ENCODE assay signal across 11 cellular contexts in genomic region chr2:3168230-3168891, GRCh38.
DNase-seq lines count a peak whose midpoint lies in the region; ATAC-seq and TF ChIP-seq lines count a peak whose summit lies in the region.
"Had no signal": no experiment of that assay in that cellular context is flagged by ENCODE, and none has a peak within 500 bp of the region (broad histone marks: within the 10 kb centered on the region; RNA-seq: fewer than 3 reads in every experiment).

No MANE protein-coding gene starts in this region.

- DNase-seq in T1000 (lab: John Stamatoyannopoulos, UW) (peak; percentile 75), fibroblast of villous mesenchyme (ENCODE audit: low read depth) (peak; percentile 65), renal cortical epithelial cell (ENCODE audit: low read depth) (peak; percentile 47), NCI-H1092 (lab: John Stamatoyannopoulos, UW) (no peak)
- DNase-seq in activated CD4-positive, CD25-positive, alpha-beta regulatory T cell (lab: John Stamatoyannopoulos, UW) = no peak
- DNase-seq: cortex of kidney, NCI-H2081 treated with DMSO at 0.1 percent for 48 hours, Peyer's patch had no signal

- no peak for TF ChIP-seq CTCF in fibroblast of villous mesenchyme (IDR thresholded peaks at IDR 0.05; ENCODE audit: insufficient read depth, low read depth, low read length)

- no peak overlapping the region for H3K4me3 ChIP-seq in fibroblast of villous mesenchyme (ENCODE audit: low read depth, low read length)
- H3K4me3 ChIP-seq: Peyer's patch had no signal

- ATAC-seq in GM18502 (IDR thresholded peaks at IDR 0.05; ENCODE audit: poor library complexity, unreplicated experiment) (peak; percentile 32), GM18909 (IDR thresholded peaks at IDR 0.05; ENCODE audit: poor library complexity, unreplicated experiment) (no peak), GM19455 (IDR thresholded peaks at IDR 0.05; ENCODE audit: unreplicated experiment) (no peak)

Comparison
In these comparisons a context has a peak if more than half of its experiments do, and no peak if none do; other contexts are left out.
1. DNase-seq: peak in T1000 (single experiment), fibroblast of villous mesenchyme (single experiment) and renal cortical epithelial cell (single experiment); none in NCI-H1092 (single experiment) and activated CD4-positive, CD25-positive, alpha-beta regulatory T cell (0 of 4).